8 cellular contexts compared by ENCODE assay signal in the genomic region with DNA sequence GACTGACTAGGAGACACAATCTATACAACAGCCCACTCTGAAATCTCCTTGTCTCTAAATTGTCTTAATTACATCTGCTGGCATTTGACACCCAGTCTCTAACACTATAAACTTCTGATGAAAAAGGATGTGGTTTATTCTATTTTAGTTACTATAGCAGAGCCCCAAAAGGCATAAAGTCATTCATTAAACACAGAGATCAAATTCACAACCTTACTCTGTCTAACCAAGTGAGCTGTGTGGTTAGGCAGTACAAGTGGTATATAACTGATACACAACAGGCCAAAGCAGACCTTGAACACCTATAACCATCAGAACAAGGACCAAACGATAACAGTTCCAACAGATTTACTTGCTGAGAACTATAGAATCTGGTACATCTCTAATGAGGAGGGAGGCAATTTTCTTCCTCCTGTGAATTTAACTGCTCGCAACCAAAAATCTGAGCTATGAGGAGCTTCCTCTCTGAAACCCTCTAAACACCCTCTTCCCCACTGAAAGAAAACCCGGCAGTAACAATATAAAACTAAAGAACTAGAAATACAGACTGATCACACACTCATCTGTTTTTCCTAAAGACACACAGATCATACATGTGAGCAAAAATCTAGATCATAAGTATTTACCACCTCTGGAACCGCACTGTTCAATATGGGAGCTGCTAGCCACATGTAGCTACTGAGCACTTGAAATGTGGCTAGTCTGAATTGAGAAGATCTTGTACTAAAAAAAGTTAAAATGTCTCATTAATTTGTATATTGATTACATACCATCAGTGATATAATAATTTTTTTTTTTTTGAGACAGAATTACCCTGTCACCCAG. TPM values are rescaled to one million over a fixed set of nuclear protein-coding genes. Genes with fewer than 3 reads are reported as not detected.
DNase-seq lines count a peak whose midpoint lies in the region; ATAC-seq and TF ChIP-seq lines count a peak whose summit lies in the region.
"Had no signal": no experiment of that assay in that cellular context is flagged by ENCODE, and none has a peak within 500 bp of the region (broad histone marks: within the 10 kb centered on the region; RNA-seq: fewer than 3 reads in every experiment).

No MANE protein-coding gene starts in this region.

- peak overlapping the region; percentile 82 to 84 for H3K27ac Mint-ChIP-seq in natural killer cell

- H3K36me3 Mint-ChIP-seq in natural killer cell, result no peaks in the 10 kb centered on the region

- no peak for TF ChIP-seq CTCF in natural killer cell (IDR thresholded peaks at IDR 0.05)

- H3K4me1 Mint-ChIP-seq in natural killer cell, result peaks cover 52 to 54% of the 10 kb centered on the region in 2 donors

- no peaks in the 10 kb centered on the region for H3K9me3 Mint-ChIP-seq in natural killer cell

- H3K4me3 Mint-ChIP-seq in natural killer cell, result peak overlapping the region; percentile 66

- no peaks in the 10 kb centered on the region for H3K27me3 Mint-ChIP-seq in natural killer cell (ENCODE audit: low read depth in 2 of 2)

- DNase-seq in Kasumi-1 (lab: John Stamatoyannopoulos, UW), result peak; percentile 27 to 38
- DNase-seq in natural killer cell, result no peak
- DNase-seq in stimulated activated CD4-positive, alpha-beta T cell treated with anti-CD3 and anti-CD28 coated beads, Interleukin-15, amount 100 ng/mL, for 24 hours, result no peak
- no peak for DNase-seq in DMS53 treated with DMSO at 0.1 percent for 48 hours (lab: John Stamatoyannopoulos, UW; ENCODE audit: unreplicated experiment)
- DNase-seq: brain microvascular endothelial cell had no signal

- ATAC-seq in GM18907 (IDR thresholded peaks at IDR 0.05; ENCODE audit: unreplicated experiment) (peak; percentile 82), GM21786 (IDR thresholded peaks at IDR 0.05; ENCODE audit: unreplicated experiment) (peak; percentile 86), natural killer cell (peak; percentile 85 to 93 (median 92)), GM21526 (IDR thresholded peaks at IDR 0.05; ENCODE audit: low FRiP score, unreplicated experiment) (no peak)

- intact Hi-C loops in natural killer cell (cut with micrococcal nuclease), result no loop called here

RNA-seq across cellular contexts. Expression of gene SPPL3, which starts 17.8 kb away (rescaled TPM):
- total RNA-seq in natural killer cell, result 10 to 100 TPM; 31.5 to 40.2 (median 39.9) TPM

Comparison
In these comparisons a context has a peak if more than half of its experiments do, and no peak if none do; other contexts are left out.
1. DNase-seq: peak in Kasumi-1 (2 of 2); none in natural killer cell (single experiment), stimulated activated CD4-positive, alpha-beta T cell treated with anti-CD3 and anti-CD28 coated beads, Interleukin-15, amount 100 ng/mL, for 24 hours (single experiment) and DMS53 treated with DMSO at 0.1 percent for 48 hours (single experiment).